13 cellular contexts compared by ENCODE assay signal in genomic region chr19:41120929-41121911, GRCh38. TPM values are rescaled to one million over a fixed set of nuclear protein-coding genes. Genes with fewer than 3 reads are reported as not detected.
DNase-seq lines count a peak whose midpoint lies in the region; ATAC-seq, FAIRE-seq and TF ChIP-seq lines count a peak whose summit lies in the region.
"Not testable (repeated sequence)": the region's sequence is repeated elsewhere in the genome, so short reads cannot be mapped to it uniquely, and the experiment has no call there.
"Had no signal": no experiment of that assay in that cellular context is flagged by ENCODE, and none has a peak within 500 bp of the region (broad histone marks: within the 10 kb centered on the region; RNA-seq: fewer than 3 reads in every experiment).

No MANE protein-coding gene starts in this region.

- peak; percentile 98 for FAIRE-seq in A549 (lab: Jason Lieb, UNC)

- TF ChIP-seq RAD21 in A549 (conservative IDR thresholded peaks at IDR 0.05 in 1 of 2, IDR thresholded peaks at IDR 0.05 in 1 of 2), result not testable (repeated sequence)

- WGBS in A549 (ENCODE audit: missing lambda C conversion rate), result 89% methylated on average over 32 of the region's 41 CpGs

- not testable (repeated sequence) for H3K4me3 ChIP-seq in A549
- peak overlapping the region; percentile 20; the same call in 1 of the 2 replicates for H3K4me3 ChIP-seq in Jurkat, Clone E6-1 (ENCODE audit: low read length)

- peaks cover 22 to 32% of the 10 kb centered on the region in 2 donors for H3K4me1 Mint-ChIP-seq in effector memory CD8-positive, alpha-beta T cell (ENCODE audit: low read depth in 2 of 2)

- CTCF ChIA-PET in A549 (lab: Yijun Ruan, JAX), result interaction anchor here (0.8 to 2.9 kb wide), 5 partner anchors 12 to 342 kb away, joined by 3 to 12 read pairs (median 3); no protein-coding TSS in a partner anchor

- peak overlapping the region; percentile 96 to 99 for H3K27ac Mint-ChIP-seq in effector memory CD8-positive, alpha-beta T cell

- peak in 1 of 2 experiments; percentile 13; a peak in 1 of 6 replicates for ATAC-seq in A549
- ATAC-seq in effector memory CD8-positive, alpha-beta T cell (replicated peaks), result peak; percentile 85

- peaks cover 18% of the 10 kb centered on the region for H3K36me3 Mint-ChIP-seq in effector memory CD8-positive, alpha-beta T cell (ENCODE audit: insufficient read depth)

- not testable (repeated sequence) for H3K4me2 ChIP-seq in A549

- not testable (repeated sequence) for H3K4me1 ChIP-seq in A549

- H3K27me3 Mint-ChIP-seq in effector memory CD8-positive, alpha-beta T cell, result not testable (repeated sequence)

- intact Hi-C loops in posterior vena cava (cut with DNase I), result not testable (repeated sequence)

- POLR2A ChIA-PET in A549 (lab: Yijun Ruan, JAX), result not testable (repeated sequence)

- not testable (repeated sequence) for TF ChIP-seq POLR2A in A549 (IDR thresholded peaks at IDR 0.05; ENCODE audit: low read length)

- not testable (repeated sequence) for DNase-seq in A549 (ENCODE audit: low read depth in 1 of 2, low spot score in 1 of 2)
- peak; percentile 72 for DNase-seq in Jurkat, Clone E6-1 (ENCODE audit: low read depth, low spot score)
- DNase-seq in T-helper 2 cell (peak in 3 of 5 experiments; percentile 69 to 98 (median 89)), posterior vena cava (ENCODE audit: low spot score) (peak; percentile 71)
- DNase-seq in activated CD8-positive, alpha-beta memory T cell treated with anti-CD3 and anti-CD28 coated beads for 1 hour (ENCODE audit: extremely low read depth in 1 of 2, low read depth in 1 of 2), result peak; percentile 47 to 56
- DNase-seq in activated effector memory CD4-positive, alpha-beta T cell treated with Interleukin-2 at 50 U/mL for 16 hours, result peak; percentile 68
- peak; percentile 80 to 83 (median 82) for DNase-seq in effector memory CD8-positive, alpha-beta T cell
- DNase-seq in stimulated activated CD8-positive, alpha-beta memory T cell treated with anti-CD3 and anti-CD28 coated beads, Interleukin-4, amount 100 ng/mL, for 1 hour (ENCODE audit: low read depth in 2 of 2, low spot score in 1 of 2), result peak; percentile 23 to 40

- not testable (repeated sequence) for H3K27ac ChIP-seq in A549

- H3K9me3 ChIP-seq in A549, result not testable (repeated sequence)

- not testable (repeated sequence) for TF ChIP-seq EP300 in A549 (IDR thresholded peaks at IDR 0.05)

- H3K9me3 Mint-ChIP-seq in effector memory CD8-positive, alpha-beta T cell, result not testable (repeated sequence)

- peak overlapping the region; percentile 72 to 81 for H3K4me3 Mint-ChIP-seq in effector memory CD8-positive, alpha-beta T cell

- TF ChIP-seq CTCF in A549 (IDR thresholded peaks at IDR 0.05), result not testable (repeated sequence)

RNA-seq across cellular contexts. Expression of gene CYP2F1, which starts 7.0 kb away (rescaled TPM):
- not detected in 2 replicates for polyA plus RNA-seq in A549 (2011; rRNA removed)
- polyA plus RNA-seq in A549 (2012; cell fraction: cytosol; rRNA removed), result not detected in 2 replicates
- not detected in 2 replicates for polyA plus RNA-seq in A549 (2012; cell fraction: nucleus; rRNA removed)
- not detected in 3 replicates for polyA plus RNA-seq in A549 (2017; fragmentation: RNase III; extraction: RNeasy Plus Mini Kit Qiagen cat#74134 plus additional on column Dnase treatment)
- polyA minus RNA-seq in A549 (2011; rRNA and poly(A)+ RNA removed), result not detected in 2 replicates
- polyA plus RNA-seq in Jurkat, Clone E6-1 (2012; ENCODE audit: insufficient read depth, insufficient read length), result not detected
- not detected for total RNA-seq in posterior vena cava
- total RNA-seq: Daoy, hepatocyte, smooth muscle cell, subcutaneous adipose tissue had no signal
- polyA plus RNA-seq: CD14-positive monocyte, hepatocyte, smooth muscle cell had no signal

RNA-seq across cellular contexts. Expression of gene CYP2A13, which starts 33.0 kb away (rescaled TPM):
- polyA plus RNA-seq in A549 (2011; rRNA removed), result not detected in 2 replicates
- not detected in 2 replicates for polyA plus RNA-seq in A549 (2012; cell fraction: cytosol; rRNA removed)
- polyA plus RNA-seq in A549 (2012; cell fraction: nucleus; rRNA removed), result not detected in 2 replicates
- not detected in 3 replicates for polyA plus RNA-seq in A549 (2017; fragmentation: RNase III; extraction: RNeasy Plus Mini Kit Qiagen cat#74134 plus additional on column Dnase treatment)
- polyA minus RNA-seq in A549 (2011; rRNA and poly(A)+ RNA removed), result not detected in 2 replicates
- not detected for polyA plus RNA-seq in Jurkat, Clone E6-1 (2012; ENCODE audit: insufficient read depth, insufficient read length)
- not detected for total RNA-seq in posterior vena cava
- total RNA-seq: Daoy, hepatocyte, smooth muscle cell, subcutaneous adipose tissue had no signal
- polyA plus RNA-seq: CD14-positive monocyte, hepatocyte, smooth muscle cell had no signal
